Comparison of ENCODE assay signal across 19 cellular contexts in the genomic region with DNA sequence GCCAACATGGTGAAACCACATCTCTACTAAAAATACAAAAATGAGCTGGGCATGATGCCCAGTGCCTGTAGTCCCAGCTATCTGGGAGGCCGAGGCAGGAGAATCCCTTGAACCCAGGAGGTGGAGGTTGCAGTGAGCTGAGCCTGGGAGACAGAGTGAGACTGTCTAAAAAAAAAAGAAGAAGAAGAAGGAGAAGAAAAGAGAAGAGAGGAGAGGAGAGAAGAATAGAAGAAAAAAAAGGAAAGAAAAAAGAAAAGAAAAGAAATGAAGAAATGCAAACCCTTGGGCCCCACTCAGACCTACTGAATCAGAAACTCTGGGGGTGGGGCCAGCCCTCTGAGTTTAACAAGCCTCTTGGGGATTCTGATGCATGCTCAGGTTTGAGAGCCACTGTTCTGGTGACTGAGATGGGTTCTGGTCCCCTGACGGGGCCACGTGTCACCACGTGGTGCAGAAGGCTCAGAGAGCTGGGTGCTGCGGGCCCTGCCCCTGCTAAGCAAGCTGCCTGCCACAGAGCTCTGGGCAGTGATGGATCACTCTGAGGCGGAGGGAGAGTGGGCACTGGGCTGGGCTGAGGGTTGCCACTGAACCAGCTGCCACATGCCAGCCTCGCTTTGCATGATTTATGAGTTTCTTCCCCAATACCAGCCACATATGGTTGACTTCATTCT. TPM values are rescaled to one million over a fixed set of nuclear protein-coding genes. Genes with fewer than 3 reads are reported as not detected.
DNase-seq lines count a peak whose midpoint lies in the region; ATAC-seq, FAIRE-seq and TF ChIP-seq lines count a peak whose summit lies in the region.
"Had no signal": no experiment of that assay in that cellular context is flagged by ENCODE, and none has a peak within 500 bp of the region (broad histone marks: within the 10 kb centered on the region; RNA-seq: fewer than 3 reads in every experiment).

No MANE protein-coding gene starts in this region.

- H3K9ac ChIP-seq in GM12878 (ENCODE audit: control insufficient read depth, insufficient read depth, low read length): no peak overlapping the region
- H3K9ac ChIP-seq: KMS-11 had no signal

- H3K79me2 ChIP-seq in GM12878 (ENCODE audit: control insufficient read depth, insufficient read depth, low read length): no peaks in the 10 kb centered on the region

- no peaks in the 10 kb centered on the region for H3K27me3 ChIP-seq in GM12878 (replicated peaks in 1 of 2; ENCODE audit: control insufficient read depth in 2 of 2, insufficient read depth in 2 of 2, low read length in 1 of 2)

- H3K4me3 ChIP-seq in GM12865 (ENCODE audit: low read depth, low read length) (no peak overlapping the region), GM12878 (no peak overlapping the region), lower leg skin (ENCODE audit: low read depth, poor library complexity, severe bottlenecking) (no peak overlapping the region)
- H3K4me3 ChIP-seq: skin epidermis had no signal

- H3K27ac ChIP-seq in GM12878 (ENCODE audit: control insufficient read depth, insufficient read depth): no peak overlapping the region
- H3K27ac ChIP-seq: KMS-11, skin epidermis had no signal

- in situ Hi-C loops in GM12878 (cut with MboI): no loop called here

- no peaks in the 10 kb centered on the region for H3K9me3 ChIP-seq in GM12878 (replicated peaks; ENCODE audit: control insufficient read depth, insufficient read depth, low read length)

- TF ChIP-seq CTCF in GM12865 (IDR thresholded peaks at IDR 0.05; ENCODE audit: insufficient read depth, low read depth, low read length, missing control alignments): no peak
- TF ChIP-seq CTCF in GM12878 (IDR thresholded peaks at IDR 0.05 in 2 of 3, conservative IDR thresholded peaks at IDR 0.05 in 1 of 3; ENCODE audit: control insufficient read depth in 2 of 3, extremely low read depth in 1 of 3, insufficient read depth in 1 of 3, low read depth in 3 of 3, low read length in 3 of 3): no peak
- TF ChIP-seq CTCF in lower leg skin (IDR thresholded peaks at IDR 0.05): no peak

- no peak for FAIRE-seq in GM12878 (lab: Jason Lieb, UNC)
- FAIRE-seq: frontal cortex had no signal

- no peak overlapping the region for H3K4me2 ChIP-seq in GM12878 (ENCODE audit: control insufficient read depth, insufficient read depth)
- H3K4me2 ChIP-seq: KMS-11 had no signal

- no TSS peak for BruUV-seq in GM12878 (replicated peaks; lab: Mats Ljungman, UMichigan)

- no peaks in the 10 kb centered on the region for H3K36me3 ChIP-seq in GM12878 (ENCODE audit: control insufficient read depth in 2 of 2, insufficient read depth in 2 of 2, low read length in 1 of 2)

- H2AFZ ChIP-seq in GM12878 (ENCODE audit: control insufficient read depth, low read depth, low read length): peak overlapping the region; percentile 6

- TF ChIP-seq RAD21 in GM12878 (IDR thresholded peaks at IDR 0.05; ENCODE audit: insufficient read depth, low read depth, low read length): no peak

- SMC1A ChIA-PET in GM12878 (lab: Charles Lee; ENCODE audit: uncharacterized antibody, unreplicated experiment): interaction anchor here (0.6 to 3.9 kb wide), 13 partner anchors 9 to 755 kb away, joined by 3 to 21 read pairs (median 4); no protein-coding TSS in a partner anchor

- RAD21 ChIA-PET in GM12878 (lab: Charles Lee; ENCODE audit: unreplicated experiment): interaction anchor here (0.6 to 11.5 kb wide), 9 partner anchors 9 to 118 kb away, joined by 3 to 143 read pairs (median 4); partner anchors contain the start of genes ERH and SLC39A9

- H3K4me1 ChIP-seq in GM12878 (ENCODE audit: control insufficient read depth, insufficient read depth, low read length): peaks cover 23% of the 10 kb centered on the region

- WGBS in GM12878 (ENCODE audit: insufficient coverage, insufficient replicate concordance, low lambda C conversion rate, missing lambda C conversion rate): 28% methylated on average over 7 of the region's 7 CpGs
- 65 to 73% methylated on average over 7 of the region's 7 CpGs for WGBS in lower leg skin, 2 donors

- intact Hi-C loops in GM12878 (cut with micrococcal nuclease; ENCODE audit: unreplicated experiment): loop anchor here (5.0 kb wide), 1 partner anchor 118 kb away; no protein-coding TSS in a partner anchor
- intact Hi-C loops in lower leg skin (cut with DNase I; ENCODE audit: low total_unique reads): no loop called here

- ATAC-seq in HG03432 (IDR thresholded peaks at IDR 0.05; ENCODE audit: unreplicated experiment) (peak; percentile 48), GM12878 (peak; percentile 63), HG02884 (IDR thresholded peaks at IDR 0.05; ENCODE audit: unreplicated experiment) (no peak)
- ATAC-seq: SK-N-SH treated with all-trans-retinoic acid at 6 μM for 48 hours had no signal

- CTCF ChIA-PET in GM12878 (lab: Yijun Ruan, JAX): interaction anchor here (0.6 to 4.1 kb wide), 8 partner anchors 9 to 222 kb away, joined by 3 to 23 read pairs (median 4); no protein-coding TSS in a partner anchor

- TF ChIP-seq POLR2A in GM12878 (IDR thresholded peaks at IDR 0.05; ENCODE audit: low read depth, low read length) (no peak), lower leg skin (IDR thresholded peaks at IDR 0.05) (no peak)

- DNase-seq in NCI-H524 (lab: John Stamatoyannopoulos, UW) (peak; percentile 48 to 73), NCI-H524 treated with DMSO at 0.1 percent for 48 hours (lab: John Stamatoyannopoulos, UW) (no peak), GM12865 (ENCODE audit: low read depth) (peak; percentile 53), GM12878 (ENCODE audit: low read depth, low spot score) (no peak), occipital lobe (lab: John Stamatoyannopoulos, UW) (no peak), lower leg skin (ENCODE audit: low spot score in 2 of 2) (no peak)
- DNase-seq: ACHN; activated T-cell treated with anti-CD3 and anti-CD28 coated beads, Interleukin-2, amount 50 U/mL, for 24 hours; Calu3; caudate nucleus; endodermal cell; immature natural killer cell; mesendoderm had no signal

- TF ChIP-seq EP300 in GM12878 (IDR thresholded peaks at IDR 0.05; ENCODE audit: borderline replicate concordance in 1 of 2, control insufficient read depth in 1 of 2, low read depth in 2 of 2, low read length in 2 of 2): 0 out of 4 replicates have a peak, but pooled peaks of 1 of the 2 experiments have one; percentile 16

- POLR2A ChIA-PET in GM12878 (lab: Charles Lee): interaction anchor here (0.6 to 3.6 kb wide), 6 partner anchors 14 to 41 kb away, joined by 3 to 23 read pairs (median 6); partner anchors contain the start of genes ERH and SLC39A9

- H4K20me1 ChIP-seq in GM12878 (ENCODE audit: control insufficient read depth, insufficient read depth): no peaks in the 10 kb centered on the region

TF ChIP-seq in GM12878, 131 proteins besides CTCF, POLR2A, EP300 and RAD21 (continues in another document):
- TF ChIP-seq BACH1 (IDR thresholded peaks at IDR 0.05; ENCODE audit: borderline replicate concordance): no peak
- TF ChIP-seq ETV6 (conservative IDR thresholded peaks at IDR 0.05 in 1 of 2, IDR thresholded peaks at IDR 0.05 in 1 of 2; ENCODE audit: borderline replicate concordance in 1 of 2, low read depth in 1 of 2): no peak

RNA-seq across cellular contexts. Expression of gene ERH, which starts 37.5 kb away (rescaled TPM):
- 77.0 and 96.5 TPM in 2 replicates for total RNA-seq in GM12878 (2013; cell fraction: nucleolus; rRNA removed)
- total RNA-seq in GM12878 (2014; rRNA removed) (236 and 275 TPM in 2 replicates), GM12878 (2014; rRNA removed; fragmentation: Illumina TruSeq; extraction: Trizol) (440 and 441 TPM in 2 replicates), GM12878 (2021) (375 and 388 TPM in 2 replicates), occipital lobe (89.1 TPM), lower leg skin (10 to 100 TPM; 36.3 to 61.0 (median 42.5) TPM)
- 97.7 TPM for polyA plus RNA-seq in GM12878 (2011; ENCODE audit: low read depth)
- polyA plus RNA-seq in GM12878 (2011; rRNA removed) (491 and 785 TPM in 2 replicates), GM12878 (2014; fragmentation: Illumina TruSeq; extraction: Trizol) (390 and 413 TPM in 2 replicates), GM12878 (2014; fragmentation: Nextera tagmentation; extraction: Ambion mirVana) (100 to 1,000 TPM; 538 to 852 TPM), GM12878 (2014; rRNA removed) (269 and 302 TPM in 2 replicates), GM12878 (2016; fragmentation: Nextera tagmentation; extraction: Ambion mirVana) (100 to 1,000 TPM; 255 to 334 TPM)
- 225 and 239 TPM in 2 replicates for polyA plus RNA-seq in GM12878 (2011; cell fraction: cytosol; rRNA removed)
- polyA plus RNA-seq in GM12878 (2011; cell fraction: nucleus; rRNA removed): 76.8 and 103 TPM in 2 replicates
- polyA plus RNA-seq in GM12878 (2012): 230 and 359 TPM in 2 replicates
- 120 and 155 TPM in 2 replicates for polyA minus RNA-seq in GM12878 (2011; rRNA and poly(A)+ RNA removed)
- 134 and 182 TPM in 2 replicates for polyA minus RNA-seq in GM12878 (2011; cell fraction: cytosol; rRNA and poly(A)+ RNA removed)
- 48.6 and 71.8 TPM in 2 replicates for polyA minus RNA-seq in GM12878 (2011; cell fraction: nucleus; rRNA and poly(A)+ RNA removed)

RNA-seq across cellular contexts. Expression of gene SLC39A9, which starts 37.9 kb away (rescaled TPM):
- total RNA-seq in GM12878 (2013; cell fraction: nucleolus; rRNA removed): 143 and 144 TPM in 2 replicates
- 66.3 and 76.5 TPM in 2 replicates for total RNA-seq in GM12878 (2014; rRNA removed)
- total RNA-seq in GM12878 (2014; rRNA removed; fragmentation: Illumina TruSeq; extraction: Trizol): 65.4 and 69.1 TPM in 2 replicates
- total RNA-seq in GM12878 (2021): 55.8 and 58.7 TPM in 2 replicates
- 33.5 TPM for polyA plus RNA-seq in GM12878 (2011; ENCODE audit: low read depth)
- 109 and 121 TPM in 2 replicates for polyA plus RNA-seq in GM12878 (2011; rRNA removed)
- polyA plus RNA-seq in GM12878 (2011; cell fraction: cytosol; rRNA removed): 76.2 and 79.0 TPM in 2 replicates
- polyA plus RNA-seq in GM12878 (2011; cell fraction: nucleus; rRNA removed): 58.8 and 86.5 TPM in 2 replicates
- 33.8 and 41.8 TPM in 2 replicates for polyA plus RNA-seq in GM12878 (2012)
- polyA plus RNA-seq in GM12878 (2014; fragmentation: Illumina TruSeq; extraction: Trizol): 50.2 and 58.3 TPM in 2 replicates
- 10 to 100 TPM; 19.9 to 29.5 TPM for polyA plus RNA-seq in GM12878 (2014; fragmentation: Nextera tagmentation; extraction: Ambion mirVana)
- 35.1 and 40.9 TPM in 2 replicates for polyA plus RNA-seq in GM12878 (2014; rRNA removed)
- polyA plus RNA-seq in GM12878 (2016; fragmentation: Nextera tagmentation; extraction: Ambion mirVana): 10 to 100 TPM; 40.8 to 43.7 TPM
- polyA minus RNA-seq in GM12878 (2011; rRNA and poly(A)+ RNA removed): 237 and 247 TPM in 2 replicates
- polyA minus RNA-seq in GM12878 (2011; cell fraction: cytosol; rRNA and poly(A)+ RNA removed): 43.0 and 56.1 TPM in 2 replicates
- polyA minus RNA-seq in GM12878 (2011; cell fraction: nucleus; rRNA and poly(A)+ RNA removed): 41.6 and 49.9 TPM in 2 replicates
- 120 TPM for total RNA-seq in occipital lobe
- 10 to 100 TPM; 33.1 to 68.2 (median 49.0) TPM for total RNA-seq in lower leg skin

Comparison
In these comparisons a context has a peak if more than half of its experiments do, and no peak if none do; other contexts are left out.
1. DNase-seq: peak in NCI-H524 (2 of 2) and GM12865 (single experiment); none in NCI-H524 treated with DMSO at 0.1 percent for 48 hours (single experiment), GM12878 (single experiment), occipital lobe (single experiment) and lower leg skin (0 of 2).